16 cellular contexts compared by ENCODE assay signal in the genomic region with DNA sequence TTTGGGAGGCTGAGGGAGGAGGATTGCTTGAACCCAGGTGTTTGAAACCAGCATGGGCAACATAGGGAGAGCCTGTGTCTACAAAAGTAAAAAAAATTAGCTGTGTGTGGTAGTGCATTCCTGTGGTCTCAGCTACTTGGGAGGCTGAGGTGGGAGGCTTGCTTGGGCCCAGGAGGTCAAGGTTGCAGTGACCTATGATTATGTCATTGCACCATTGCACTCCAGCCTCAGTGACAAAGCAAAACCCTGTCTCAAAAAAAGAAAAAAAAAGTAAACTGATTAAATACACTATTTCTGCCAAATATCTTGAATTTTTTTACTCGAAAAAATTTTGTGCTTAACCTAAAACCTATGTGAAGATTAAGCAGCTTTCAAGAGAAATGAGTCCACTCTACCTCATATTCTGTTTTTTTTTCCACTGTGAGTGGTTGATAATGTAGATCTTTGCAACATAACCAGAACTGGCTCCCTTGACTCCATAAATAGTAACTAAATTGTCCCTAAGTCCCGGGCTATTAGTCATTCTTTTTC. TPM values are rescaled to one million over a fixed set of nuclear protein-coding genes. Genes with fewer than 3 reads are reported as not detected.
DNase-seq lines count a peak whose midpoint lies in the region; ATAC-seq, FAIRE-seq and TF ChIP-seq lines count a peak whose summit lies in the region.
"Had no signal": no experiment of that assay in that cellular context is flagged by ENCODE, and none has a peak within 500 bp of the region (broad histone marks: within the 10 kb centered on the region; RNA-seq: fewer than 3 reads in every experiment).

No MANE protein-coding gene starts in this region.

- H3K4me3 ChIP-seq in cardiac muscle cell (no peak overlapping the region), SJCRH30 (no peak overlapping the region), Caco-2 (ENCODE audit: low read depth, low read length) (no peak overlapping the region)

- H3K9me3 Mint-ChIP-seq in Caco-2 (ENCODE audit: unreplicated experiment) = no peaks in the 10 kb centered on the region
- H3K9me3 Mint-ChIP-seq: activated naive CD4-positive, alpha-beta T cell treated with anti-CD3 and anti-CD28 coated beads for 36 hours had no signal

- no peak for ATAC-seq in GM18519 (IDR thresholded peaks at IDR 0.05; ENCODE audit: low FRiP score, unreplicated experiment)
- ATAC-seq: activated CD8-positive, alpha-beta memory T cell treated with anti-CD3 and anti-CD28 coated beads, Interleukin-2, amount 10 ng/mL, durations not matched to agents 7 days and 5 days; foreskin keratinocyte had no signal

- POLR2A ChIA-PET in Caco-2 (lab: Charles Lee) = no interaction called here

- H3K4me1 ChIP-seq in cardiac muscle cell (ENCODE audit: low read depth) (peaks cover 11% of the 10 kb centered on the region), SJCRH30 (no peaks in the 10 kb centered on the region), Caco-2 (peaks cover 9% of the 10 kb centered on the region)
- H3K4me1 ChIP-seq: parathyroid adenoma had no signal

- CTCF ChIA-PET in Caco-2 (lab: Charles Lee) = no interaction called here

- no peaks in the 10 kb centered on the region for H3K27me3 ChIP-seq in cardiac muscle cell
- H3K27me3 ChIP-seq in SJCRH30 = no peaks in the 10 kb centered on the region
- H3K27me3 ChIP-seq in Caco-2 (replicated peaks; ENCODE audit: control insufficient read depth, insufficient read depth, low read length) = no peaks in the 10 kb centered on the region
- H3K27me3 ChIP-seq: foreskin keratinocyte had no signal

- H3K27me3 Mint-ChIP-seq in Caco-2 (ENCODE audit: insufficient read depth, unreplicated experiment) = no peaks in the 10 kb centered on the region
- H3K27me3 Mint-ChIP-seq: type B pancreatic cell had no signal

- H3K36me3 ChIP-seq in cardiac muscle cell (no peaks in the 10 kb centered on the region), SJCRH30 (no peaks in the 10 kb centered on the region), Caco-2 (ENCODE audit: control insufficient read depth, insufficient read depth, low read length) (no peaks in the 10 kb centered on the region)

- BruUV-seq in Caco-2 (replicated peaks; lab: Mats Ljungman, UMichigan) = no TSS peak

- FAIRE-seq in urothelium cell line (lab: Jason Lieb, UNC) = peak; percentile 69

- H3K27ac Mint-ChIP-seq in Caco-2 (ENCODE audit: unreplicated experiment) = no peak overlapping the region
- H3K27ac Mint-ChIP-seq: activated CD8-positive, alpha-beta memory T cell treated with anti-CD3 and anti-CD28 coated beads, Interleukin-2, amount 10 ng/mL, durations not matched to agents 7 days and 5 days; activated naive CD4-positive, alpha-beta T cell treated with anti-CD3 and anti-CD28 coated beads for 36 hours; type B pancreatic cell had no signal

- intact Hi-C loops in cardiac septum (cut with DNase I) = no loop called here
- intact Hi-C loops in Caco-2 (cut with micrococcal nuclease; ENCODE audit: unreplicated experiment) = no loop called here

- H3K9me3 ChIP-seq in cardiac muscle cell (ENCODE audit: low read depth) = no peaks in the 10 kb centered on the region
- H3K9me3 ChIP-seq in SJCRH30 (replicated peaks) = no peaks in the 10 kb centered on the region
- no peaks in the 10 kb centered on the region for H3K9me3 ChIP-seq in Caco-2

- DNase-seq in cardiac muscle cell (ENCODE audit: low read depth in 1 of 2, low spot score in 1 of 2) (peak in 1 of 2 donors; percentile 92), cardiac septum (ENCODE audit: low spot score) (no peak), SJCRH30 (peak; percentile 12 to 14), fibroblast of peridontal ligament (ENCODE audit: extremely low read depth) (peak; percentile 75), urothelium cell line (ENCODE audit: low spot score) (no peak), NCI-H1436 treated with DMSO at 0.1 percent for 48 hours (lab: John Stamatoyannopoulos, UW) (no peak), Caco-2 (no peak)
- DNase-seq: activated CD8-positive, alpha-beta memory T cell treated with anti-CD3 and anti-CD28 coated beads, Interleukin-2, amount 10 ng/mL, durations not matched to agents 7 days and 5 days; activated naive CD4-positive, alpha-beta T cell treated with anti-CD3 and anti-CD28 coated beads for 36 hours; foreskin keratinocyte; GOT3; NCI-H1694 treated with DMSO at 0.1 percent for 48 hours; NCI-H748 treated with DMSO at 0.1 percent for 48 hours had no signal

- H3K27ac ChIP-seq in cardiac muscle cell (peak overlapping the region; percentile 45), SJCRH30 (no peak overlapping the region)
- H3K27ac ChIP-seq: parathyroid adenoma had no signal

- H3K4me1 Mint-ChIP-seq in Caco-2 (ENCODE audit: low read depth, unreplicated experiment) = peaks cover 8% of the 10 kb centered on the region

- H3K36me3 Mint-ChIP-seq in Caco-2 (ENCODE audit: insufficient read depth, unreplicated experiment) = no peaks in the 10 kb centered on the region
- H3K36me3 Mint-ChIP-seq: activated CD8-positive, alpha-beta memory T cell treated with anti-CD3 and anti-CD28 coated beads, Interleukin-2, amount 10 ng/mL, durations not matched to agents 7 days and 5 days; type B pancreatic cell had no signal

- no peak overlapping the region for H3K4me3 Mint-ChIP-seq in Caco-2 (ENCODE audit: unreplicated experiment)
- H3K4me3 Mint-ChIP-seq: activated CD8-positive, alpha-beta memory T cell treated with anti-CD3 and anti-CD28 coated beads, Interleukin-2, amount 10 ng/mL, durations not matched to agents 7 days and 5 days; activated naive CD4-positive, alpha-beta T cell treated with anti-CD3 and anti-CD28 coated beads for 36 hours; type B pancreatic cell had no signal

- TF ChIP-seq CTCF in cardiac muscle cell (IDR thresholded peaks at IDR 0.05; ENCODE audit: low read depth, low read length) (no peak), Caco-2 (IDR thresholded peaks at IDR 0.05; ENCODE audit: insufficient read depth in 1 of 2, low read depth in 1 of 2, low read length in 1 of 2, severe bottlenecking in 1 of 2, unreplicated experiment in 1 of 2) (no peak)

RNA-seq across cellular contexts. Expression of a gene that starts 19.4 kb away (rescaled TPM):
- total RNA-seq in cardiac muscle cell = 17.0 and 20.4 TPM in 2 replicates
- polyA plus RNA-seq in cardiac muscle cell = 19.8 and 34.9 TPM in 2 replicates
- 8.5 TPM for total RNA-seq in cardiac septum
- total RNA-seq in SJCRH30 (2014; rRNA removed; shearing (Covaris generic)) = 20.0 TPM in 2 replicates
- total RNA-seq in Caco-2 (2022) = 31.3 and 32.3 TPM in 2 replicates

Comparison
In these comparisons a context has a peak if more than half of its experiments do, and no peak if none do; other contexts are left out.
1. DNase-seq: peak in SJCRH30 (2 of 2) and fibroblast of peridontal ligament (single experiment); none in cardiac septum (single experiment), urothelium cell line (single experiment), NCI-H1436 treated with DMSO at 0.1 percent for 48 hours (single experiment) and Caco-2 (0 of 2).